In the genomic region with DNA sequence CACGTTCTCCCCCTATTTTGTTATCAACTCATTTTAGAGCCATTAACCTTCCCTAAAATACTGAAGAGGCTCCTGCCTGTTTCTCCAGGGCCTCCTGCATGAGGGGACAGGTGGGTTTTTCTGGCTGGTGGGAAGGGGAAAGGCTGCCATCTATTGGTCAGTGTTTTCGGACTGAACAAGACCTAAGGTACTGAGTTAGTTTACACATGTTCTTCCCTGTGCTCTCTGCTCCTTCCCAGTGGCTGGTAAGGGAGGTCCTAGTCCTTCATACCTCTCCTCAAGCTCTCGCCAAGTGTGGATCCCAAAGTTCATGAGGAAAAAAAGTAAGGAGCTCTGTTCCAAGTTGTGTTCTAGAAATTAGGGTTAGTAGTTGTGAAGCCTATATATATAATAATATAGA, we compare ENCODE assay signal across 1 cellular context.
A peak's percentile ranks its signal among the peaks of the same experiment; 100 is the strongest.
TF ChIP-seq lines count a peak whose summit lies in the region.

No MANE protein-coding gene starts in this region.

TF ChIP-seq in HepG2, 621 proteins besides CTCF, POLR2A, EP300 and RAD21 (continued from another document):
- TF ChIP-seq ZZZ3 (CRISPR knock-in tag; IDR thresholded peaks at IDR 0.05; ENCODE audit: borderline replicate concordance) (no peak), ZBTB26 (CRISPR knock-in tag; IDR thresholded peaks at IDR 0.05; ENCODE audit: borderline replicate concordance) (no peak), ZHX1 (CRISPR knock-in tag; IDR thresholded peaks at IDR 0.05; ENCODE audit: low read depth) (no peak), MIXL1 (CRISPR knock-in tag; IDR thresholded peaks at IDR 0.05) (0 out of 2 replicates have a peak, but pooled peaks have one; percentile 25), ZKSCAN8 (CRISPR knock-in tag; IDR thresholded peaks at IDR 0.05; ENCODE audit: borderline replicate concordance) (no peak), SMC3 (IDR thresholded peaks at IDR 0.05; ENCODE audit: low read length) (peak; percentile 33; the same call in 1 of the 2 replicates), ZNF713 (CRISPR knock-in tag; IDR thresholded peaks at IDR 0.05) (no peak)
- TF ChIP-seq, protein P1, sequence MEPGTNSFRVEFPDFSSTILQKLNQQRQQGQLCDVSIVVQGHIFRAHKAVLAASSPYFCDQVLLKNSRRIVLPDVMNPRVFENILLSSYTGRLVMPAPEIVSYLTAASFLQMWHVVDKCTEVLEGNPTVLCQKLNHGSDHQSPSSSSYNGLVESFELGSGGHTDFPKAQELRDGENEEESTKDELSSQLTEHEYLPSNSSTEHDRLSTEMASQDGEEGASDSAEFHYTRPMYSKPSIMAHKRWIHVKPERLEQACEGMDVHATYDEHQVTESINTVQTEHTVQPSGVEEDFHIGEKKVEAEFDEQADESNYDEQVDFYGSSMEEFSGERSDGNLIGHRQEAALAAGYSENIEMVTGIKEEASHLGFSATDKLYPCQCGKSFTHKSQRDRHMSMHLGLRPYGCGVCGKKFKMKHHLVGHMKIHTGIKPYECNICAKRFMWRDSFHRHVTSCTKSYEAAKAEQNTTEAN (CRISPR knock-in tag; conservative IDR thresholded peaks at IDR 0.05) = no peak
- TF ChIP-seq, protein P2, sequence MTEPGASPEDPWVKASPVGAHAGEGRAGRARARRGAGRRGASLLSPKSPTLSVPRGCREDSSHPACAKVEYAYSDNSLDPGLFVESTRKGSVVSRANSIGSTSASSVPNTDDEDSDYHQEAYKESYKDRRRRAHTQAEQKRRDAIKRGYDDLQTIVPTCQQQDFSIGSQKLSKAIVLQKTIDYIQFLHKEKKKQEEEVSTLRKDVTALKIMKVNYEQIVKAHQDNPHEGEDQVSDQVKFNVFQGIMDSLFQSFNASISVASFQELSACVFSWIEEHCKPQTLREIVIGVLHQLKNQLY (CRISPR knock-in tag; IDR thresholded peaks at IDR 0.05) = no peak
